ENCODE assay signal across 9 cellular contexts in the genomic region with DNA sequence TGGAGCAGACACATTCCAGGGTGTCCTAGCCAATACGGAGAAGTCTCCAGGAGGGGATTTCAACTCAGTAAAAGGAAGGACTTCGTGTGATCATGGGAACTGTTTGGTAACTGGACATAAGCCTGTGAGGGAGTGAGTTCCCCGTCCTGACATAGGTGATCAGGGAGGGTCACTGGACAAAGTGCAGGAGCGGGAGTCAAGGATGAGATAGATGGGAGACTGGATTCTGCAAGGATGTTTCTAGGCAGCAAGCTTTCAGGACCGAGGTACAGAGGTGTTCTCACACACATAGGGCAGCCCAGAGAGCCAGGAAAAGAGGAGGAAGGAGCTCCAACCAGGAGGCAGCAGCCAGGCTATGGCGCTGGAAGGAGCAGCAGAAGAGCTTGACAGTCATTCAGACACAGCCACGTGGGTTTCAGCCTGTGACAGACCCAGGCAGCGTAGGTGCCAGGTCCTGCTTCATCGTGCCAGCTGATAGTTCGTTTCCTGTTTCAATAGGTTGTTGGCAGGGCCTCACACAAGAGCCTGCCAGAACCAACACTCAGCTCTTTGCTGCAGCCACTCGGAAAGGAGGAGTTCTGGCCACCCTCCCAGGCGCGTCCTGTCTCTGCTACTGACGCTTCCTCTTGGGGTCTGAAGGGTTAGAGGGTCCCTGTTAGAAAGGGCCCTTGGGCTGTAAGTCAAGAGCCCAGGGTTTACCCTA.
DNase-seq lines count a peak whose midpoint lies in the region; ATAC-seq and TF ChIP-seq lines count a peak whose summit lies in the region.
"Had no signal": no experiment of that assay in that cellular context is flagged by ENCODE, and none has a peak within 500 bp of the region (broad histone marks: within the 10 kb centered on the region; RNA-seq: fewer than 3 reads in every experiment).

No MANE protein-coding gene starts in this region.

- peak; percentile 59 for DNase-seq in COR-L47 (lab: John Stamatoyannopoulos, UW)
- peak; percentile 82 for DNase-seq in NCI-H510A treated with DMSO at 0.1 percent for 48 hours (lab: John Stamatoyannopoulos, UW)
- peak in 54 of 56 donors; percentile 14 to 82 (median 58) for DNase-seq in nucleus accumbens (lab: John Stamatoyannopoulos, UW)
- DNase-seq in HFFc6: no peak
- no peak for DNase-seq in activated CD4-positive, alpha-beta T cell treated with anti-CD3 and anti-CD28 coated beads for 4 hours
- DNase-seq in stimulated activated CD4-positive, alpha-beta T cell treated with anti-CD3 and anti-CD28 coated beads, Interleukin-4, amount 100 ng/mL, for 1 hour: no peak
- DNase-seq: PC-9 had no signal

- no peak overlapping the region for H3K27ac Mint-ChIP-seq in HFFc6

- peaks cover 11% of the 10 kb centered on the region for H3K36me3 Mint-ChIP-seq in HFFc6 (ENCODE audit: low read depth)

- no peaks in the 10 kb centered on the region for H3K9me3 Mint-ChIP-seq in HFFc6

- no peak overlapping the region for H3K4me3 Mint-ChIP-seq in HFFc6

- H3K27me3 Mint-ChIP-seq in HFFc6 (ENCODE audit: insufficient read depth): no peaks in the 10 kb centered on the region; the same call in 1 of the 2 replicates

- no peaks in the 10 kb centered on the region for H3K4me1 Mint-ChIP-seq in HFFc6 (ENCODE audit: low read depth)

- ATAC-seq in esophagus mucosa: peak; percentile 87
- ATAC-seq in GM18907 (IDR thresholded peaks at IDR 0.05; ENCODE audit: unreplicated experiment): no peak

- no peak for TF ChIP-seq CTCF in HFFc6 (IDR thresholded peaks at IDR 0.05)

Comparison
In these comparisons a context has a peak if more than half of its experiments do, and no peak if none do; other contexts are left out.
1. DNase-seq: peak in COR-L47 (single experiment), NCI-H510A treated with DMSO at 0.1 percent for 48 hours (single experiment) and nucleus accumbens (54 of 56); none in HFFc6 (single experiment), activated CD4-positive, alpha-beta T cell treated with anti-CD3 and anti-CD28 coated beads for 4 hours (0 of 2) and stimulated activated CD4-positive, alpha-beta T cell treated with anti-CD3 and anti-CD28 coated beads, Interleukin-4, amount 100 ng/mL, for 1 hour (single experiment).